14 cellular contexts compared by ENCODE assay signal in genomic region chr2:148338544-148338943, GRCh38.
DNase-seq lines count a peak whose midpoint lies in the region; ATAC-seq and TF ChIP-seq lines count a peak whose summit lies in the region.
"Had no signal": no experiment of that assay in that cellular context is flagged by ENCODE, and none has a peak within 500 bp of the region (broad histone marks: within the 10 kb centered on the region; RNA-seq: fewer than 3 reads in every experiment).

No MANE protein-coding gene starts in this region.

- H3K4me3 ChIP-seq in fibroblast of villous mesenchyme (ENCODE audit: low read depth, low read length) = no peak overlapping the region
- H3K4me3 ChIP-seq: ascending aorta, esophagus muscularis mucosa, left ventricle myocardium inferior, PC-9 had no signal

- no peak for TF ChIP-seq CTCF in fibroblast of villous mesenchyme (IDR thresholded peaks at IDR 0.05; ENCODE audit: insufficient read depth, low read depth, low read length)

- peak overlapping the region; percentile 16 for H3K27ac Mint-ChIP-seq in activated T-cell treated with anti-CD3 and anti-CD28 coated beads, Interleukin-2, amount 50 U/mL, for 24 hours
- H3K27ac Mint-ChIP-seq in activated T-helper 17 cell treated with anti-CD3 and anti-CD28 coated beads, Interleukin-2, amount 50 U/mL, for 72 hours = no peak overlapping the region

- DNase-seq in activated T-cell treated with anti-CD3 and anti-CD28 coated beads, Interleukin-2, amount 50 U/mL, for 24 hours = no peak
- no peak for DNase-seq in activated T-cell treated with anti-CD3 and anti-CD28 coated beads, Interleukin-2, amount 50 U/mL, for 48 hours
- peak; percentile 57 for DNase-seq in fibroblast of villous mesenchyme (ENCODE audit: low read depth)
- peak; percentile 74 for DNase-seq in stromal cell of bone marrow (ENCODE audit: low read depth)
- DNase-seq in AML-193 (lab: John Stamatoyannopoulos, UW) = no peak
- no peak for DNase-seq in NCI-H2029 treated with DMSO at 0.1 percent for 48 hours (lab: John Stamatoyannopoulos, UW)
- DNase-seq: GF-D8, left ventricle myocardium inferior, PC-9, T1000 had no signal

- H3K9me3 Mint-ChIP-seq in activated T-cell treated with anti-CD3 and anti-CD28 coated beads, Interleukin-2, amount 50 U/mL, for 24 hours = peaks cover 12% of the 10 kb centered on the region
- peaks cover 3% of the 10 kb centered on the region for H3K9me3 Mint-ChIP-seq in activated T-helper 17 cell treated with anti-CD3 and anti-CD28 coated beads, Interleukin-2, amount 50 U/mL, for 72 hours

- no peak overlapping the region for H3K4me3 Mint-ChIP-seq in activated T-cell treated with anti-CD3 and anti-CD28 coated beads, Interleukin-2, amount 50 U/mL, for 24 hours
- H3K4me3 Mint-ChIP-seq in activated T-helper 17 cell treated with anti-CD3 and anti-CD28 coated beads, Interleukin-2, amount 50 U/mL, for 72 hours = no peak overlapping the region

- H3K36me3 Mint-ChIP-seq in activated T-cell treated with anti-CD3 and anti-CD28 coated beads, Interleukin-2, amount 50 U/mL, for 24 hours (ENCODE audit: low read depth) = peaks cover 29% of the 10 kb centered on the region
- peaks cover 26% of the 10 kb centered on the region for H3K36me3 Mint-ChIP-seq in activated T-helper 17 cell treated with anti-CD3 and anti-CD28 coated beads, Interleukin-2, amount 50 U/mL, for 72 hours (ENCODE audit: low read depth)

- no peaks in the 10 kb centered on the region for H3K27me3 Mint-ChIP-seq in activated T-cell treated with anti-CD3 and anti-CD28 coated beads, Interleukin-2, amount 50 U/mL, for 24 hours
- no peaks in the 10 kb centered on the region for H3K27me3 Mint-ChIP-seq in activated T-helper 17 cell treated with anti-CD3 and anti-CD28 coated beads, Interleukin-2, amount 50 U/mL, for 72 hours

- peaks cover 6% of the 10 kb centered on the region for H3K4me1 Mint-ChIP-seq in activated T-cell treated with anti-CD3 and anti-CD28 coated beads, Interleukin-2, amount 50 U/mL, for 24 hours (ENCODE audit: low read depth)
- H3K4me1 Mint-ChIP-seq in activated T-helper 17 cell treated with anti-CD3 and anti-CD28 coated beads, Interleukin-2, amount 50 U/mL, for 72 hours = no peaks in the 10 kb centered on the region

- peak; percentile 74 for ATAC-seq in activated T-helper 17 cell treated with anti-CD3 and anti-CD28 coated beads, Interleukin-2, amount 50 U/mL, for 72 hours (replicated peaks)
- ATAC-seq in HG02884 (IDR thresholded peaks at IDR 0.05; ENCODE audit: unreplicated experiment) = no peak

Comparison
In these comparisons a context has a peak if more than half of its experiments do, and no peak if none do; other contexts are left out.
1. DNase-seq: peak in fibroblast of villous mesenchyme (single experiment) and stromal cell of bone marrow (single experiment); none in activated T-cell treated with anti-CD3 and anti-CD28 coated beads, Interleukin-2, amount 50 U/mL, for 24 hours (single experiment), activated T-cell treated with anti-CD3 and anti-CD28 coated beads, Interleukin-2, amount 50 U/mL, for 48 hours (0 of 2), AML-193 (0 of 2) and NCI-H2029 treated with DMSO at 0.1 percent for 48 hours (single experiment).